1 cellular context compared by ENCODE assay signal in the genomic region with DNA sequence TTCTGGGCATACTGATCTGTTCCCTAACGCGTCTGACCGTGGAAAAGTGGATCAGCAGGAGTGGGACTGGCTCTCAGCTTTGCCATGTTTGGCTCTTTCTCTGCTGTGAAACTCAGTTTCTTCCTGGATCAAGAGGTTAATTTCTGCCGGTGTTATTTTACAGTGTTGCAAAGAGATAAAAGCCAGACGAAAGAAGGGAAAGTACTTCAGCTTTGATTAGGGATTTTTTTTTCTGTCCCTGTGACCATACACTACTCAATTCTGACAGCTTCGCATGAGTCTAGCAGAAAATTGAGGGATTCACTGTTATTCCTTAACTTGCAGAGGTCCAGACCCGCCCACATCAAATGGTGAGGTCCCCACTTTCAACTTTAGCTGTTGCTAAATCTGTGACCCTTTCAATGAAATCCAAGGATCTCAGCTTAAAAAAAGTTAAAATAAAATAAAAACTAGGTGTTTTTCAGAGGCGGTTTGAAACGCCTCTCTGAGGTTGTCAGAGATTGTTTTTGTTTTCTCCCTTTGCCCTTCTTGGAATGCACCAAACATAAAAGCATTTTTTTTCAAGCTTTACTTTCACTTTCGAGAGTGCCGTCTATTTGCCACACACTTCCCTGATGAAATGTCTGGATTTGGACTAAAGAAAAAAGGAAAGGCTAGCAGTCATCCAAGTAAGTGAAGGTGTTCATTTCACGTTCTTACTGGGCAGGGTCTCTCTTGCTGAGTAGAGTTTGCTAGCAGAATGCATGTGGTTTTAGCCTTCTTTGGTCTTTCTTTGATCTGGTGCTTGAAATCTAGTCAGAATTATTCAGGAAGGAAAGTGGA.
TF ChIP-seq lines count a peak whose summit lies in the region.

A gene (plus strand): TSS at position 576 of the 822 bp plus-strand sequence. CDS start 7,464 bp downstream, outside the sequence.

TF ChIP-seq in GM23338, 12 proteins besides CTCF, POLR2A, EP300 and RAD21 (continued from another document):
- TF ChIP-seq, protein P1, sequence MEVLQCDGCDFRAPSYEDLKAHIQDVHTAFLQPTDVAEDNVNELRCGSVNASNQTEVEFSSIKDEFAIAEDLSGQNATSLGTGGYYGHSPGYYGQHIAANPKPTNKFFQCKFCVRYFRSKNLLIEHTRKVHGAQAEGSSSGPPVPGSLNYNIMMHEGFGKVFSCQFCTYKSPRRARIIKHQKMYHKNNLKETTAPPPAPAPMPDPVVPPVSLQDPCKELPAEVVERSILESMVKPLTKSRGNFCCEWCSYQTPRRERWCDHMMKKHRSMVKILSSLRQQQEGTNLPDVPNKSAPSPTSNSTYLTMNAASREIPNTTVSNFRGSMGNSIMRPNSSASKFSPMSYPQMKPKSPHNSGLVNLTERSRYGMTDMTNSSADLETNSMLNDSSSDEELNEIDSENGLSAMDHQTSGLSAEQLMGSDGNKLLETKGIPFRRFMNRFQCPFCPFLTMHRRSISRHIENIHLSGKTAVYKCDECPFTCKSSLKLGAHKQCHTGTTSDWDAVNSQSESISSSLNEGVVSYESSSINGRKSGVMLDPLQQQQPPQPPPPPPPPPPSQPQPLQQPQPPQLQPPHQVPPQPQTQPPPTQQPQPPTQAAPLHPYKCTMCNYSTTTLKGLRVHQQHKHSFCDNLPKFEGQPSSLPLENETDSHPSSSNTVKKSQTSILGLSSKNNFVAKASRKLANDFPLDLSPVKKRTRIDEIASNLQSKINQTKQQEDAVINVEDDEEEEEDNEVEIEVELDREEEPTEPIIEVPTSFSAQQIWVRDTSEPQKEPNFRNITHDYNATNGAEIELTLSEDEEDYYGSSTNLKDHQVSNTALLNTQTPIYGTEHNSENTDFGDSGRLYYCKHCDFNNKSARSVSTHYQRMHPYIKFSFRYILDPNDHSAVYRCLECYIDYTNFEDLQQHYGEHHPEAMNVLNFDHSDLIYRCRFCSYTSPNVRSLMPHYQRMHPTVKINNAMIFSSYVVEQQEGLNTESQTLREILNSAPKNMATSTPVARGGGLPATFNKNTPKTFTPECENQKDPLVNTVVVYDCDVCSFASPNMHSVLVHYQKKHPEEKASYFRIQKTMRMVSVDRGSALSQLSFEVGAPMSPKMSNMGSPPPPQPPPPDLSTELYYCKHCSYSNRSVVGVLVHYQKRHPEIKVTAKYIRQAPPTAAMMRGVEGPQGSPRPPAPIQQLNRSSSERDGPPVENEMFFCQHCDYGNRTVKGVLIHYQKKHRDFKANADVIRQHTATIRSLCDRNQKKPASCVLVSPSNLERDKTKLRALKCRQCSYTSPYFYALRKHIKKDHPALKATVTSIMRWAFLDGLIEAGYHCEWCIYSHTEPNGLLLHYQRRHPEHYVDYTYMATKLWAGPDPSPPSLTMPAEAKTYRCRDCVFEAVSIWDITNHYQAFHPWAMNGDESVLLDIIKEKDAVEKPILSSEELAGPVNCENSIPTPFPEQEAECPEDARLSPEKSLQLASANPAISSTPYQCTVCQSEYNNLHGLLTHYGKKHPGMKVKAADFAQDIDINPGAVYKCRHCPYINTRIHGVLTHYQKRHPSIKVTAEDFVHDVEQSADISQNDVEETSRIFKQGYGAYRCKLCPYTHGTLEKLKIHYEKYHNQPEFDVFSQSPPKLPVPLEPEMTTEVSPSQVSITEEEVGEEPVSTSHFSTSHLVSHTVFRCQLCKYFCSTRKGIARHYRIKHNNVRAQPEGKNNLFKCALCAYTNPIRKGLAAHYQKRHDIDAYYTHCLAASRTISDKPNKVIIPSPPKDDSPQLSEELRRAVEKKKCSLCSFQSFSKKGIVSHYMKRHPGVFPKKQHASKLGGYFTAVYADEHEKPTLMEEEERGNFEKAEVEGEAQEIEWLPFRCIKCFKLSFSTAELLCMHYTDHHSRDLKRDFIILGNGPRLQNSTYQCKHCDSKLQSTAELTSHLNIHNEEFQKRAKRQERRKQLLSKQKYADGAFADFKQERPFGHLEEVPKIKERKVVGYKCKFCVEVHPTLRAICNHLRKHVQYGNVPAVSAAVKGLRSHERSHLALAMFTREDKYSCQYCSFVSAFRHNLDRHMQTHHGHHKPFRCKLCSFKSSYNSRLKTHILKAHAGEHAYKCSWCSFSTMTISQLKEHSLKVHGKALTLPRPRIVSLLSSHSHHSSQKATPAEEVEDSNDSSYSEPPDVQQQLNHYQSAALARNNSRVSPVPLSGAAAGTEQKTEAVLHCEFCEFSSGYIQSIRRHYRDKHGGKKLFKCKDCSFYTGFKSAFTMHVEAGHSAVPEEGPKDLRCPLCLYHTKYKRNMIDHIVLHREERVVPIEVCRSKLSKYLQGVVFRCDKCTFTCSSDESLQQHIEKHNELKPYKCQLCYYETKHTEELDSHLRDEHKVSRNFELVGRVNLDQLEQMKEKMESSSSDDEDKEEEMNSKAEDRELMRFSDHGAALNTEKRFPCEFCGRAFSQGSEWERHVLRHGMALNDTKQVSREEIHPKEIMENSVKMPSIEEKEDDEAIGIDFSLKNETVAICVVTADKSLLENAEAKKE (CRISPR knock-in tag; IDR thresholded peaks at IDR 0.05): no peak
- TF ChIP-seq, protein P2, sequence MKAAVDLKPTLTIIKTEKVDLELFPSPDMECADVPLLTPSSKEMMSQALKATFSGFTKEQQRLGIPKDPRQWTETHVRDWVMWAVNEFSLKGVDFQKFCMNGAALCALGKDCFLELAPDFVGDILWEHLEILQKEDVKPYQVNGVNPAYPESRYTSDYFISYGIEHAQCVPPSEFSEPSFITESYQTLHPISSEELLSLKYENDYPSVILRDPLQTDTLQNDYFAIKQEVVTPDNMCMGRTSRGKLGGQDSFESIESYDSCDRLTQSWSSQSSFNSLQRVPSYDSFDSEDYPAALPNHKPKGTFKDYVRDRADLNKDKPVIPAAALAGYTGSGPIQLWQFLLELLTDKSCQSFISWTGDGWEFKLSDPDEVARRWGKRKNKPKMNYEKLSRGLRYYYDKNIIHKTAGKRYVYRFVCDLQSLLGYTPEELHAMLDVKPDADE (IDR thresholded peaks at IDR 0.05): no peak
- TF ChIP-seq, protein P3, sequence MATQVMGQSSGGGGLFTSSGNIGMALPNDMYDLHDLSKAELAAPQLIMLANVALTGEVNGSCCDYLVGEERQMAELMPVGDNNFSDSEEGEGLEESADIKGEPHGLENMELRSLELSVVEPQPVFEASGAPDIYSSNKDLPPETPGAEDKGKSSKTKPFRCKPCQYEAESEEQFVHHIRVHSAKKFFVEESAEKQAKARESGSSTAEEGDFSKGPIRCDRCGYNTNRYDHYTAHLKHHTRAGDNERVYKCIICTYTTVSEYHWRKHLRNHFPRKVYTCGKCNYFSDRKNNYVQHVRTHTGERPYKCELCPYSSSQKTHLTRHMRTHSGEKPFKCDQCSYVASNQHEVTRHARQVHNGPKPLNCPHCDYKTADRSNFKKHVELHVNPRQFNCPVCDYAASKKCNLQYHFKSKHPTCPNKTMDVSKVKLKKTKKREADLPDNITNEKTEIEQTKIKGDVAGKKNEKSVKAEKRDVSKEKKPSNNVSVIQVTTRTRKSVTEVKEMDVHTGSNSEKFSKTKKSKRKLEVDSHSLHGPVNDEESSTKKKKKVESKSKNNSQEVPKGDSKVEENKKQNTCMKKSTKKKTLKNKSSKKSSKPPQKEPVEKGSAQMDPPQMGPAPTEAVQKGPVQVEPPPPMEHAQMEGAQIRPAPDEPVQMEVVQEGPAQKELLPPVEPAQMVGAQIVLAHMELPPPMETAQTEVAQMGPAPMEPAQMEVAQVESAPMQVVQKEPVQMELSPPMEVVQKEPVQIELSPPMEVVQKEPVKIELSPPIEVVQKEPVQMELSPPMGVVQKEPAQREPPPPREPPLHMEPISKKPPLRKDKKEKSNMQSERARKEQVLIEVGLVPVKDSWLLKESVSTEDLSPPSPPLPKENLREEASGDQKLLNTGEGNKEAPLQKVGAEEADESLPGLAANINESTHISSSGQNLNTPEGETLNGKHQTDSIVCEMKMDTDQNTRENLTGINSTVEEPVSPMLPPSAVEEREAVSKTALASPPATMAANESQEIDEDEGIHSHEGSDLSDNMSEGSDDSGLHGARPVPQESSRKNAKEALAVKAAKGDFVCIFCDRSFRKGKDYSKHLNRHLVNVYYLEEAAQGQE (IDR thresholded peaks at IDR 0.05; ENCODE audit: unreplicated experiment): no peak
- TF ChIP-seq EZH2phosphoT487 (IDR thresholded peaks at IDR 0.05; ENCODE audit: unreplicated experiment): no peak
